21 cellular contexts compared by ENCODE assay signal in genomic region chr2:231364061-231364460, GRCh38. TPM values are rescaled to one million over a fixed set of nuclear protein-coding genes. Genes with fewer than 3 reads are reported as not detected.
DNase-seq lines count a peak whose midpoint lies in the region; ATAC-seq and TF ChIP-seq lines count a peak whose summit lies in the region.
"Had no signal": no experiment of that assay in that cellular context is flagged by ENCODE, and none has a peak within 500 bp of the region (broad histone marks: within the 10 kb centered on the region; RNA-seq: fewer than 3 reads in every experiment).

No MANE protein-coding gene starts in this region.

- ATAC-seq in WTC11 (no peak), lower lobe of right lung (no peak), sciatic nerve (no peak), GM18907 (IDR thresholded peaks at IDR 0.05; ENCODE audit: unreplicated experiment) (no peak)
- ATAC-seq: CD8-positive, alpha-beta T cell had no signal

- H3K27me3 ChIP-seq in lower lobe of right lung (ENCODE audit: low read depth), result no peaks in the 10 kb centered on the region
- H3K27me3 ChIP-seq: BLaER1 had no signal

- H3K27ac ChIP-seq in lower lobe of right lung, result no peak overlapping the region

- peaks cover 3% of the 10 kb centered on the region for H3K27me3 Mint-ChIP-seq in HFFc6 (ENCODE audit: insufficient read depth)
- no peaks in the 10 kb centered on the region for H3K27me3 Mint-ChIP-seq in WTC11 (ENCODE audit: low read depth)

- H3K4me1 ChIP-seq in lower lobe of right lung, result peaks cover 8% of the 10 kb centered on the region

- intact Hi-C loops in lower lobe of right lung (cut with DNase I), result no loop called here
- intact Hi-C loops in sciatic nerve (cut with DNase I), result no loop called here

- DNase-seq in HFFc6, result no peak
- no peak for DNase-seq in WTC11 (ENCODE audit: low spot score)
- peak; percentile 35 for DNase-seq in lower lobe of right lung
- DNase-seq in sciatic nerve (ENCODE audit: low spot score), result peak; percentile 42
- DNase-seq in NCI-H1417 (lab: John Stamatoyannopoulos, UW), result no peak
- DNase-seq in NCI-H1105 (lab: John Stamatoyannopoulos, UW), result no peak
- DNase-seq in RKO (ENCODE audit: low spot score), result no peak
- DNase-seq: Calu3; CD8-positive, alpha-beta T cell; DMS53; EL; H9; NCI-H1092 treated with DMSO at 0.1 percent for 48 hours; NCI-H1694; NCI-H2107; NCI-H510A; NCI-H748 treated with DMSO at 0.1 percent for 48 hours had no signal

- TF ChIP-seq CTCF in HFFc6 (IDR thresholded peaks at IDR 0.05), result no peak
- no peak for TF ChIP-seq CTCF in WTC11 (IDR thresholded peaks at IDR 0.05)
- TF ChIP-seq CTCF in lower lobe of right lung (IDR thresholded peaks at IDR 0.05), result no peak

- POLR2A ChIA-PET in WTC11 (lab: Charles Lee), result interaction anchor here (1.1 kb wide), 1 partner anchor 79 kb away, joined by 3 read pairs; no protein-coding TSS in a partner anchor

- no peaks in the 10 kb centered on the region for H3K9me3 ChIP-seq in lower lobe of right lung
- H3K9me3 ChIP-seq: BLaER1 had no signal

- CTCF ChIA-PET in WTC11 (lab: Charles Lee), result interaction anchor here (1.4 to 7.2 kb wide), 4 partner anchors 29 to 88 kb away, joined by 3 to 33 read pairs (median 3); no protein-coding TSS in a partner anchor

- H3K9me3 Mint-ChIP-seq in HFFc6, result no peaks in the 10 kb centered on the region
- no peaks in the 10 kb centered on the region for H3K9me3 Mint-ChIP-seq in WTC11
- H3K9me3 Mint-ChIP-seq: CD8-positive, alpha-beta T cell; H9 had no signal

- no peak overlapping the region for H3K4me3 Mint-ChIP-seq in HFFc6
- H3K4me3 Mint-ChIP-seq in WTC11, result no peak overlapping the region
- H3K4me3 Mint-ChIP-seq: CD8-positive, alpha-beta T cell; H9 had no signal

- peaks cover 4% of the 10 kb centered on the region for H3K36me3 ChIP-seq in lower lobe of right lung
- H3K36me3 ChIP-seq: BLaER1 had no signal

- 0 out of 2 replicates have a peak, but pooled peaks cover 7% of the 10 kb centered on the region for H3K36me3 Mint-ChIP-seq in HFFc6 (ENCODE audit: low read depth)
- H3K36me3 Mint-ChIP-seq in WTC11, result peaks cover 7% of the 10 kb centered on the region
- H3K36me3 Mint-ChIP-seq: CD8-positive, alpha-beta T cell had no signal

- H3K27ac Mint-ChIP-seq in HFFc6, result peak overlapping the region; percentile 99
- peak overlapping the region; percentile 32; the same call in 1 of the 2 replicates for H3K27ac Mint-ChIP-seq in WTC11
- H3K27ac Mint-ChIP-seq: CD8-positive, alpha-beta T cell had no signal

- H3K4me1 Mint-ChIP-seq in HFFc6 (ENCODE audit: low read depth), result peaks cover 21% of the 10 kb centered on the region
- peaks cover 58% of the 10 kb centered on the region for H3K4me1 Mint-ChIP-seq in WTC11

- H3K4me3 ChIP-seq in lower lobe of right lung, result no peak overlapping the region
- H3K4me3 ChIP-seq: BLaER1 had no signal

TF ChIP-seq in WTC11, 78 proteins besides CTCF, POLR2A, EP300 and RAD21:
- no peak for TF ChIP-seq ESRRA (CRISPR knock-in tag; IDR thresholded peaks at IDR 0.05; ENCODE audit: borderline replicate concordance)
- TF ChIP-seq ZBTB21 (CRISPR knock-in tag; IDR thresholded peaks at IDR 0.05; ENCODE audit: borderline replicate concordance), result no peak
- TF ChIP-seq ZNF121 (CRISPR knock-in tag; IDR thresholded peaks at IDR 0.05), result no peak
- TF ChIP-seq JUN (CRISPR knock-in tag; IDR thresholded peaks at IDR 0.05), result no peak
TF ChIP-seq in WTC11: peak in this region for 0.

RNA-seq across cellular contexts. Expression of gene B3GNT7, which starts 31.4 kb away (rescaled TPM):
- under 1 TPM in 5 of 6 experiments, not detected in 1; 0.09 to 0.15 (median 0.11) TPM for total RNA-seq in HFFc6 (2021; fragmentation: NEBNext Ultra II Directional; extraction: Animal tissue kit (Norgen Biotek cat#: 25700))
- total RNA-seq in WTC11 (2021), result 151 to 197 TPM (median 194 TPM) in 3 replicates
- total RNA-seq in lower lobe of right lung, result 80.0 TPM
- 4.2 TPM for total RNA-seq in sciatic nerve
- total RNA-seq: A673, LHCN-M2 had no signal

Comparison
In these comparisons a context has a peak if more than half of its experiments do, and no peak if none do; other contexts are left out.
1. DNase-seq: peak in lower lobe of right lung (single experiment) and sciatic nerve (single experiment); none in HFFc6 (single experiment), WTC11 (single experiment), NCI-H1417 (0 of 3), NCI-H1105 (single experiment) and RKO (single experiment).
2. RNA of gene B3GNT7, which starts 31.4 kb away (total RNA-seq): 151 to 197 TPM in WTC11 and 80.0 TPM in lower lobe of right lung (single experiment); 4.2 TPM in sciatic nerve (single experiment) and 0.09 to 0.15 TPM in HFFc6; every median in the first group is over 10 times any median in the second.